ENCODE assay signal across 10 cellular contexts in genomic region chr6:170177383-170178265, GRCh38.
A peak's percentile ranks its signal among the peaks of the same experiment; 100 is the strongest.
DNase-seq lines count a peak whose midpoint lies in the region; ATAC-seq lines count a peak whose summit lies in the region.
"Had no signal": no experiment of that assay in that cellular context is flagged by ENCODE, and none has a peak within 500 bp of the region (broad histone marks: within the 10 kb centered on the region; RNA-seq: fewer than 3 reads in every experiment).

No MANE protein-coding gene starts in this region.

- H3K36me3 Mint-ChIP-seq in CD8-positive, alpha-beta memory T cell: no peaks in the 10 kb centered on the region
- peaks cover 7 to 8% of the 10 kb centered on the region in 2 donors for H3K36me3 Mint-ChIP-seq in activated naive CD4-positive, alpha-beta T cell treated with anti-CD3 and anti-CD28 coated beads, Interleukin-2, amount 50 U/mL, for 72 hours

- no peak overlapping the region for H3K27ac ChIP-seq in CD8-positive, alpha-beta memory T cell (ENCODE audit: low read depth, low read length)
- H3K27ac ChIP-seq: foreskin keratinocyte had no signal

- POLR2A ChIA-PET in CD8-positive, alpha-beta memory T cell (lab: Charles Lee): no interaction called here

- ATAC-seq in activated naive CD4-positive, alpha-beta T cell treated with anti-CD3 and anti-CD28 coated beads, Interleukin-2, amount 50 U/mL, for 72 hours: peak; percentile 63 to 82
- ATAC-seq in GM21717 (IDR thresholded peaks at IDR 0.05; ENCODE audit: unreplicated experiment): no peak
- ATAC-seq in HG02885 (IDR thresholded peaks at IDR 0.05; ENCODE audit: poor library complexity, unreplicated experiment): no peak

- peak overlapping the region in 3 of 8 donors; percentile 41 to 85 (median 82) for H3K27ac Mint-ChIP-seq in CD8-positive, alpha-beta memory T cell
- H3K27ac Mint-ChIP-seq in activated naive CD4-positive, alpha-beta T cell treated with anti-CD3 and anti-CD28 coated beads, Interleukin-2, amount 50 U/mL, for 72 hours: no peak overlapping the region

- peak overlapping the region in 1 of 7 donors; percentile 72 for H3K4me3 Mint-ChIP-seq in CD8-positive, alpha-beta memory T cell

- H3K4me1 ChIP-seq in CD8-positive, alpha-beta memory T cell (ENCODE audit: insufficient read depth, low read length): no peaks in the 10 kb centered on the region

- H3K4me3 ChIP-seq in CD8-positive, alpha-beta memory T cell (ENCODE audit: low read length): no peak overlapping the region

- no peaks in the 10 kb centered on the region for H3K9me3 ChIP-seq in CD8-positive, alpha-beta memory T cell (ENCODE audit: low read length)

- peaks cover 3 to 6% (median 4%) of the 10 kb centered on the region in 3 donors for H3K4me1 Mint-ChIP-seq in CD8-positive, alpha-beta memory T cell

- no peaks in the 10 kb centered on the region for H3K27me3 ChIP-seq in CD8-positive, alpha-beta memory T cell (ENCODE audit: insufficient read depth, low read length, poor library complexity, severe bottlenecking)
- H3K27me3 ChIP-seq: foreskin keratinocyte had no signal

- H3K9me3 Mint-ChIP-seq in CD8-positive, alpha-beta memory T cell: peaks cover 0 to 1% (median 0%) of the 10 kb centered on the region in 5 donors
- H3K9me3 Mint-ChIP-seq in activated naive CD4-positive, alpha-beta T cell treated with anti-CD3 and anti-CD28 coated beads, Interleukin-2, amount 50 U/mL, for 72 hours: peaks cover 8 to 9% of the 10 kb centered on the region in 2 donors

- peak in 3 of 5 donors; percentile 15 to 49 (median 18) for DNase-seq in CD8-positive, alpha-beta memory T cell
- DNase-seq in EH (ENCODE audit: low read depth) (peak; percentile 2), mucosa of gallbladder (ENCODE audit: low spot score) (peak; percentile 9), KG1 (lab: John Stamatoyannopoulos, UW) (no peak), OCI-M1 (lab: John Stamatoyannopoulos, UW) (no peak)
- no peak for DNase-seq in activated naive CD4-positive, alpha-beta T cell treated with anti-CD3 and anti-CD28 coated beads, Interleukin-2, amount 50 U/mL, for 72 hours (ENCODE audit: low spot score in 2 of 2)
- DNase-seq: activated CD4-positive, alpha-beta T cell treated with anti-CD3 and anti-CD28 coated beads, Interleukin-2, amount 50 U/mL, for 1 hour had no signal

- H3K27me3 Mint-ChIP-seq in CD8-positive, alpha-beta memory T cell: peaks cover 5 to 14% of the 10 kb centered on the region in 2 donors

- CTCF ChIA-PET in CD8-positive, alpha-beta memory T cell (lab: Charles Lee): no interaction called here

- H3K36me3 ChIP-seq in CD8-positive, alpha-beta memory T cell (ENCODE audit: insufficient read depth, low read length): no peaks in the 10 kb centered on the region

Comparison
In these comparisons a context has a peak if more than half of its experiments do, and no peak if none do; other contexts are left out.
1. DNase-seq: peak in CD8-positive, alpha-beta memory T cell (3 of 5), EH (single experiment) and mucosa of gallbladder (single experiment); none in activated naive CD4-positive, alpha-beta T cell treated with anti-CD3 and anti-CD28 coated beads, Interleukin-2, amount 50 U/mL, for 72 hours (0 of 2), KG1 (single experiment) and OCI-M1 (single experiment).
2. ATAC-seq: peak in activated naive CD4-positive, alpha-beta T cell treated with anti-CD3 and anti-CD28 coated beads, Interleukin-2, amount 50 U/mL, for 72 hours (2 of 2); none in GM21717 (single experiment) and HG02885 (single experiment).